Comparison of ENCODE assay signal across 10 cellular contexts in the genomic region with DNA sequence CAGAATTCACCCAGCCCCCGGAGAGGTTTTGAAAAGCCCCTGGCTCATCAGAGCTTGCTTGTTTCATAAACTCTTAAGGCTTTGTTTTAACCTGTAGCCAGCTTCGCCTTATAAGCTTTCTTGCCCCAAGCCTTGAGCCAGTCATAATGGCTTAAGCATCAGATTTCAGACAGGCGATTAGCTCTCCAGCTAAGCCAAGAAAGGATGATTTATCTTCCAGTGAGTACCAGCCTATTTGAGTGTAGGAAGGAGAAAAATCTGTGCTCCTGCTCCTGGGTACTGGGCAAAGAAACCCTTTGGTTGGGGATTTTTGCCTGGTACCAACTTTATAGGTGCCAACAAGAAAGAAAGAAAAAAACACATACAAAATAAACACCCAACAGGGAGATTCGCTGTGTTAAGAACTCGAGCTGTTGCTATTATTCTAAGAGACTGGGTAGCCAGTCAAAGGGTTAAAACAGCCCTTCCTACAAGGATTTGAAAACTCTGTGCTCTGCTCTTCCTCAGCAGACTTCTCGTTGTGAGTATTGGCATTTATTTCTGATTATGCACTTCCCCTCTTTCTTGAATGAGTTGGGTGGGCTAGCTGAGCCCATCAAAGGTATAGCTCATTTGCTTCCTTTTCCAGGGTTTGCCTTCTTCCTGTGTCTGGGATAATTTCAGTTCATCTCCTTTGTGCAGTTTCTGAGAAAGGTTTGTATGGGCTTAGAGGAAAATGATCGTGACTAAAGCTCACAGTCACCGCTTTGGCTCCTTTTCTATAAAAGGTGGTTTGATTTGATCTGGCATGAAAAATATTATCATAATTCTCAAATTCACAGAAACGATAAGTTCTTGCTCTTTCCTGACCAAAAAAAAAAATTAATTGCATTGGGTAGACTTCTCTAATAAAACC.
DNase-seq lines count a peak whose midpoint lies in the region; ATAC-seq and TF ChIP-seq lines count a peak whose summit lies in the region.
"Had no signal": no experiment of that assay in that cellular context is flagged by ENCODE, and none has a peak within 500 bp of the region (broad histone marks: within the 10 kb centered on the region; RNA-seq: fewer than 3 reads in every experiment).

No MANE protein-coding gene starts in this region.

- peaks cover 5% of the 10 kb centered on the region for H3K9me3 Mint-ChIP-seq in mesothelial cell of epicardium
- H3K9me3 Mint-ChIP-seq: T-helper 2 cell treated with Interferon-gamma antibody and Interleukin-4, amounts not matched to agents 5 μg/mL and 100 μg/mL, for 36 hours had no signal

- peaks cover 50% of the 10 kb centered on the region for H3K4me1 Mint-ChIP-seq in mesothelial cell of epicardium

- H3K4me3 ChIP-seq in heart right ventricle, result peak overlapping the region in 1 of 10 donors; percentile 16
- H3K4me3 ChIP-seq in aorta (ENCODE audit: low read length in 2 of 2), result peak overlapping the region; percentile 14 to 62
- H3K4me3 ChIP-seq: BLaER1 treated with 17β-estradiol and CSF1 and Interleukin-3, amounts not matched to agents 10 nM and 100 nM had no signal

- H3K4me1 ChIP-seq in heart right ventricle (peaks cover 3 to 64% (median 47%) of the 10 kb centered on the region in 9 donors), aorta (ENCODE audit: control insufficient read depth in 1 of 2, insufficient read depth in 2 of 2, low read length in 2 of 2) (peaks cover 2 to 9% of the 10 kb centered on the region in 2 donors)

- H3K27ac ChIP-seq in heart right ventricle (peak overlapping the region in 9 of 10 donors; percentile 0 to 72 (median 46)), aorta (ENCODE audit: low read depth in 1 of 2, low read length in 2 of 2) (peak overlapping the region; percentile 85 to 95)
- H3K27ac ChIP-seq: BLaER1 treated with 17β-estradiol and CSF1 and Interleukin-3, amounts not matched to agents 10 nM and 100 nM had no signal

- no peaks in the 10 kb centered on the region for H3K27me3 Mint-ChIP-seq in mesothelial cell of epicardium (ENCODE audit: low read depth)

- DNase-seq in heart right ventricle (no peak), Right ventricle myocardium superior (no peak), dermis blood vessel endothelial cell (peak; percentile 68), mesothelial cell of epicardium (ENCODE audit: low spot score in 2 of 2, unreplicated experiment in 2 of 2) (no peak), aorta (no peak), GM13976 (ENCODE audit: low spot score) (no peak), Ammon's horn (ENCODE audit: low spot score) (no peak)
- no peak for DNase-seq in stimulated activated naive CD4-positive, alpha-beta T cell treated with Interleukin-2 at 50 U/mL for 16 hours (lab: John Stamatoyannopoulos, UW)

- H3K27ac Mint-ChIP-seq in mesothelial cell of epicardium, result peak overlapping the region; percentile 84
- H3K27ac Mint-ChIP-seq: T-helper 2 cell treated with Interferon-gamma antibody and Interleukin-4, amounts not matched to agents 5 μg/mL and 100 μg/mL, for 36 hours had no signal

- in situ Hi-C loops in GM13976 (cut with MboI; ENCODE audit: low sequenced_read_pairs, unreplicated experiment), result no loop called here

- H3K4me3 Mint-ChIP-seq in mesothelial cell of epicardium, result peak overlapping the region; percentile 54
- H3K4me3 Mint-ChIP-seq: T-helper 2 cell treated with Interferon-gamma antibody and Interleukin-4, amounts not matched to agents 5 μg/mL and 100 μg/mL, for 36 hours had no signal

- H3K36me3 Mint-ChIP-seq in mesothelial cell of epicardium, result peaks cover 6% of the 10 kb centered on the region

- no peaks in the 10 kb centered on the region for H3K9me3 ChIP-seq in heart right ventricle
- H3K9me3 ChIP-seq in aorta (ENCODE audit: control insufficient read depth, low read length), result no peaks in the 10 kb centered on the region
- H3K9me3 ChIP-seq: BLaER1 treated with 17β-estradiol and CSF1 and Interleukin-3, amounts not matched to agents 10 nM and 100 nM had no signal

- H3K36me3 ChIP-seq in heart right ventricle, result peaks cover 0 to 11% (median 0%) of the 10 kb centered on the region in 9 donors
- H3K36me3 ChIP-seq in aorta (ENCODE audit: control insufficient read depth in 1 of 2, insufficient read depth in 2 of 2, low read length in 1 of 2), result no peaks in the 10 kb centered on the region
- H3K36me3 ChIP-seq: BLaER1 treated with 17β-estradiol and CSF1 and Interleukin-3, amounts not matched to agents 10 nM and 100 nM had no signal

- TF ChIP-seq CTCF in heart right ventricle (IDR thresholded peaks at IDR 0.05) (no peak), mesothelial cell of epicardium (IDR thresholded peaks at IDR 0.05; ENCODE audit: unreplicated experiment) (no peak), GM13976 (IDR thresholded peaks at IDR 0.05; ENCODE audit: borderline replicate concordance, control extremely low read depth, extremely low read depth, insufficient read depth, missing control alignments) (no peak)

- intact Hi-C loops in heart right ventricle (cut with DNase I) (no loop called here), Right ventricle myocardium superior (cut with DNase I) (no loop called here), aorta (cut with DNase I) (loop anchor here (2.0 to 10.0 kb wide), 3 partner anchors 42 to 150 kb away; no protein-coding TSS in a partner anchor)

- WGBS in heart right ventricle, 2 donors, result 43 to 54% methylated on average over 9 of the region's 9 CpGs
- WGBS in aorta, 2 donors, result 2 to 7% methylated on average over 9 of the region's 9 CpGs

- no peak for ATAC-seq in heart right ventricle
- ATAC-seq in Right ventricle myocardium superior (ENCODE audit: poor library complexity), result no peak
- ATAC-seq in aorta (ENCODE audit: low FRiP score), result peak; percentile 83

- no peaks in the 10 kb centered on the region for H3K27me3 ChIP-seq in heart right ventricle
- no peaks in the 10 kb centered on the region for H3K27me3 ChIP-seq in aorta (ENCODE audit: control insufficient read depth in 1 of 2, insufficient read depth in 2 of 2, low read length in 1 of 2)
- H3K27me3 ChIP-seq: BLaER1 treated with 17β-estradiol and CSF1 and Interleukin-3, amounts not matched to agents 10 nM and 100 nM had no signal

Comparison
In these comparisons a context has a peak if more than half of its experiments do, and no peak if none do; other contexts are left out.
1. intact Hi-C loops: an anchor here in aorta (2.0 to 10.0 kb wide); none called in heart right ventricle and Right ventricle myocardium superior.